In genomic region chr1:218568962-218569530, GRCh38 we compare ENCODE assay signal across 1 cellular context.
TF ChIP-seq lines count a peak whose summit lies in the region.

No MANE protein-coding gene starts in this region.

TF ChIP-seq in GM23338, 12 proteins besides CTCF, POLR2A, EP300 and RAD21 (continued from another document):
- TF ChIP-seq ZNF462 (CRISPR knock-in tag; IDR thresholded peaks at IDR 0.05): no peak
- TF ChIP-seq ETS1 (IDR thresholded peaks at IDR 0.05): no peak
- no peak for TF ChIP-seq NANOG (IDR thresholded peaks at IDR 0.05; ENCODE audit: borderline replicate concordance)
- no peak for TF ChIP-seq POLR2AphosphoS5 (IDR thresholded peaks at IDR 0.05; ENCODE audit: low read depth)
- no peak for TF ChIP-seq STAT1 (IDR thresholded peaks at IDR 0.05; ENCODE audit: unreplicated experiment)
- TF ChIP-seq EZH2phosphoT487 (IDR thresholded peaks at IDR 0.05; ENCODE audit: unreplicated experiment): no peak
- TF ChIP-seq JUNB (IDR thresholded peaks at IDR 0.05; ENCODE audit: unreplicated experiment): no peak
